Comparison of ENCODE assay signal across 12 cellular contexts in genomic region chr12:91139981-91140659, GRCh38. TPM values are rescaled to one million over a fixed set of nuclear protein-coding genes. Genes with fewer than 3 reads are reported as not detected.
DNase-seq lines count a peak whose midpoint lies in the region; ATAC-seq and TF ChIP-seq lines count a peak whose summit lies in the region.
"Had no signal": no experiment of that assay in that cellular context is flagged by ENCODE, and none has a peak within 500 bp of the region (broad histone marks: within the 10 kb centered on the region; RNA-seq: fewer than 3 reads in every experiment).

No MANE protein-coding gene starts in this region.

- peaks cover 5% of the 10 kb centered on the region for H3K27me3 Mint-ChIP-seq in CD8-positive, alpha-beta T cell (ENCODE audit: low read depth)
- H3K27me3 Mint-ChIP-seq: activated CD4-positive, alpha-beta T cell treated with anti-CD3 and anti-CD28 coated beads, Interleukin-2, amount 10 ng/mL, durations not matched to agents 24 days and 14 days had no signal

- H3K4me2 ChIP-seq in skeletal muscle satellite cell (ENCODE audit: low read length), result peak overlapping the region; percentile 57

- in situ Hi-C loops in astrocyte of the cerebellum (cut with HindIII; ENCODE audit: low sequenced_read_pairs), result no loop called here
- in situ Hi-C loops in GM13977 (cut with MboI; ENCODE audit: low pct_unique_long_range_greater_than_20kb, low sequenced_read_pairs, unreplicated experiment), result no loop called here

- H3K36me3 ChIP-seq in skeletal muscle satellite cell (ENCODE audit: insufficient read depth, low read length), result peaks cover 4% of the 10 kb centered on the region
- no peaks in the 10 kb centered on the region for H3K36me3 ChIP-seq in CD8-positive, alpha-beta T cell (ENCODE audit: insufficient read depth, low read length)
- H3K36me3 ChIP-seq: SJCRH30 had no signal

- H3K4me3 ChIP-seq in astrocyte of the cerebellum (ENCODE audit: low read depth, low read length) (no peak overlapping the region), skeletal muscle satellite cell (ENCODE audit: low read length) (no peak overlapping the region)
- H3K4me3 ChIP-seq in CD8-positive, alpha-beta T cell (ENCODE audit: low read depth, low read length), result no peak overlapping the region
- H3K4me3 ChIP-seq: SJCRH30 had no signal

- peak; percentile 73 to 79 for ATAC-seq in left cardiac atrium
- no peak for ATAC-seq in CD8-positive, alpha-beta T cell

- H3K9me3 Mint-ChIP-seq in CD8-positive, alpha-beta T cell, result peaks cover 2% of the 10 kb centered on the region
- H3K9me3 Mint-ChIP-seq: activated CD4-positive, alpha-beta T cell treated with anti-CD3 and anti-CD28 coated beads, Interleukin-2, amount 10 ng/mL, durations not matched to agents 24 days and 14 days had no signal

- no peak overlapping the region for H3K27ac ChIP-seq in CD8-positive, alpha-beta T cell (ENCODE audit: low read depth, low read length)
- H3K27ac ChIP-seq: SJCRH30 had no signal

- H3K4me3 Mint-ChIP-seq in CD8-positive, alpha-beta T cell, result no peak overlapping the region
- H3K4me3 Mint-ChIP-seq: activated CD4-positive, alpha-beta T cell treated with anti-CD3 and anti-CD28 coated beads, Interleukin-2, amount 10 ng/mL, durations not matched to agents 24 days and 14 days had no signal

- intact Hi-C loops in left cardiac atrium (cut with DNase I), result no loop called here
- intact Hi-C loops in CD8-positive, alpha-beta T cell (cut with DNase I, micrococcal nuclease), result no loop called here

- no peak for TF ChIP-seq POLR2A in erythroblast (IDR thresholded peaks at IDR 0.05; ENCODE audit: low read length)

- TF ChIP-seq CTCF in astrocyte of the cerebellum (IDR thresholded peaks at IDR 0.05; ENCODE audit: low read depth, low read length, missing control alignments) (no peak), GM13977 (IDR thresholded peaks at IDR 0.05; ENCODE audit: extremely low read depth, insufficient read depth, missing control alignments) (no peak)
- no peak for TF ChIP-seq CTCF in CD8-positive, alpha-beta T cell (IDR thresholded peaks at IDR 0.05)

- peak overlapping the region; percentile 59 for H3K9ac ChIP-seq in skeletal muscle satellite cell (ENCODE audit: low read depth, low read length)

- H3K36me3 Mint-ChIP-seq in CD8-positive, alpha-beta T cell, result no peaks in the 10 kb centered on the region

- no peak overlapping the region for H3K27ac Mint-ChIP-seq in CD8-positive, alpha-beta T cell
- H3K27ac Mint-ChIP-seq: activated CD4-positive, alpha-beta T cell treated with anti-CD3 and anti-CD28 coated beads, Interleukin-2, amount 10 ng/mL, durations not matched to agents 24 days and 14 days had no signal

- no peaks in the 10 kb centered on the region for H3K4me1 Mint-ChIP-seq in CD8-positive, alpha-beta T cell (ENCODE audit: low read depth)
- H3K4me1 Mint-ChIP-seq: activated CD4-positive, alpha-beta T cell treated with anti-CD3 and anti-CD28 coated beads, Interleukin-2, amount 10 ng/mL, durations not matched to agents 24 days and 14 days had no signal

- peak; percentile 81 for DNase-seq in GM04504 (ENCODE audit: low read depth)
- peak; percentile 76 for DNase-seq in astrocyte of the cerebellum (ENCODE audit: low read depth)
- no peak for DNase-seq in left cardiac atrium
- DNase-seq in SKM-1 (lab: John Stamatoyannopoulos, UW; ENCODE audit: unreplicated experiment), result no peak
- DNase-seq in GM13977 (ENCODE audit: low spot score), result no peak
- DNase-seq in erythroblast (lab: John Stamatoyannopoulos, UW), result no peak
- DNase-seq in CD8-positive, alpha-beta T cell, result no peak
- DNase-seq: activated CD4-positive, alpha-beta T cell treated with anti-CD3 and anti-CD28 coated beads, Interleukin-2, amount 10 ng/mL, durations not matched to agents 24 days and 14 days; effector memory CD4-positive, alpha-beta T cell; NCI-H2227 treated with DMSO at 0.1 percent for 48 hours had no signal

- no peaks in the 10 kb centered on the region for H3K9me3 ChIP-seq in skeletal muscle satellite cell (replicated peaks; ENCODE audit: low read length)
- no peaks in the 10 kb centered on the region for H3K9me3 ChIP-seq in CD8-positive, alpha-beta T cell (ENCODE audit: low read length)
- H3K9me3 ChIP-seq: SJCRH30 had no signal

- POLR2A ChIA-PET in CD8-positive, alpha-beta T cell (lab: Charles Lee), result no interaction called here

- peaks cover 52% of the 10 kb centered on the region for H3K4me1 ChIP-seq in skeletal muscle satellite cell (ENCODE audit: control insufficient read depth, insufficient read depth, low read length)
- H3K4me1 ChIP-seq in CD8-positive, alpha-beta T cell (ENCODE audit: insufficient read depth, low read length), result no peaks in the 10 kb centered on the region

- CTCF ChIA-PET in CD8-positive, alpha-beta T cell (lab: Charles Lee), result no interaction called here

- no peaks in the 10 kb centered on the region for H3K27me3 ChIP-seq in skeletal muscle satellite cell (ENCODE audit: control insufficient read depth, insufficient read depth, low read length)
- H3K27me3 ChIP-seq in CD8-positive, alpha-beta T cell (ENCODE audit: insufficient read depth, low read length), result peaks cover 3% of the 10 kb centered on the region
- H3K27me3 ChIP-seq: SJCRH30 had no signal

RNA-seq across cellular contexts. Expression of gene LUM, which starts 28.8 kb away (rescaled TPM):
- 100 to 1,000 TPM; 130 to 180 TPM for total RNA-seq in left cardiac atrium
- total RNA-seq in skeletal muscle satellite cell (2012; rRNA removed), result 53.5 and 53.7 TPM in 2 replicates
- total RNA-seq in CD8-positive, alpha-beta T cell, result not detected
- total RNA-seq: activated CD4-positive, alpha-beta T cell treated with anti-CD3 and anti-CD28 coated beads, Interleukin-2, amount 10 ng/mL, durations not matched to agents 24 days and 14 days had no signal

RNA-seq across cellular contexts. Expression of gene DCN, which starts 42.5 kb away (rescaled TPM):
- 1,000 to 10,000 TPM; 1,324 to 1,437 TPM for total RNA-seq in left cardiac atrium
- total RNA-seq in skeletal muscle satellite cell (2012; rRNA removed), result 486 and 499 TPM in 2 replicates
- total RNA-seq in CD8-positive, alpha-beta T cell, result not detected
- total RNA-seq: activated CD4-positive, alpha-beta T cell treated with anti-CD3 and anti-CD28 coated beads, Interleukin-2, amount 10 ng/mL, durations not matched to agents 24 days and 14 days had no signal

Comparison
In these comparisons a context has a peak if more than half of its experiments do, and no peak if none do; other contexts are left out.
1. DNase-seq: peak in GM04504 (single experiment) and astrocyte of the cerebellum (single experiment); none in left cardiac atrium (single experiment), SKM-1 (single experiment), GM13977 (single experiment), erythroblast (0 of 2) and CD8-positive, alpha-beta T cell (0 of 7).
2. RNA of gene LUM, which starts 28.8 kb away (total RNA-seq): 130 to 180 TPM in left cardiac atrium; not detected in CD8-positive, alpha-beta T cell; every median in the first group is over 100 times any median in the second.
3. RNA of gene DCN, which starts 42.5 kb away (total RNA-seq): 1,324 to 1,437 TPM in left cardiac atrium; not detected in CD8-positive, alpha-beta T cell; every median in the first group is over 1,000 times any median in the second.